In the genomic region with DNA sequence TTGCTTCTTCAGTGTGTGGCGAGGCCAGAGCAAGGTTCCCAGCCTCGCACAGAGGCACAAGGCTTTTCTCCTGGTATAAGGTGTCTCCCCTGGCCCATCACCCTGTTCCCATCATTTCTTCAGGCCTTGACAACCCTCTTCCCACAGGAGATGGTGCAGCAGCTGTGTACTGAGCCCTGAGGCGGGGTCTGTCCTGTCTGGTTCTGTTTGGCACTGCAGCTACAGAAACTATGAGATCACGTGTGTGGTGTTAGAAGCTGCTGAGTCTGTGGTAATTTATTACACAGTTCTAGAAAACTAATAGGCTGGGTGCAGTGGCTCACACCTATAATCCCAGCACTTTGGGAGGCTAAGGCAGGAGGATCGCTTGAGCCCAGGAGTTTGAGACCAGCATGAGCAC, we compare ENCODE assay signal across 1 cellular context.
TF ChIP-seq lines count a peak whose summit lies in the region.

No MANE protein-coding gene starts in this region.

TF ChIP-seq in GM12878, 131 proteins besides CTCF, POLR2A, EP300 and RAD21:
- no peak for TF ChIP-seq ZBED1 (IDR thresholded peaks at IDR 0.05; ENCODE audit: borderline replicate concordance)
- no peak for TF ChIP-seq MYB (IDR thresholded peaks at IDR 0.05; ENCODE audit: borderline replicate concordance, low read depth, low read length)
